30 cellular contexts compared by ENCODE assay signal in genomic region chr1:116907351-116907750, GRCh38.
"Had no signal": no experiment of that assay in that cellular context is flagged by ENCODE, and none has a peak within 500 bp of the region (broad histone marks: within the 10 kb centered on the region; RNA-seq: fewer than 3 reads in every experiment).

No MANE protein-coding gene starts in this region.

- H3K27ac Mint-ChIP-seq: activated CD4-positive, alpha-beta memory T cell treated with anti-CD3 and anti-CD28 coated beads, Interleukin-2, amount 10 ng/mL, durations not matched to agents 7 days and 5 days; activated CD4-positive, alpha-beta T cell treated with anti-CD3 and anti-CD28 coated beads, Interleukin-2, amount 10 ng/mL, durations not matched to agents 7 days and 5 days; activated naive CD8-positive, alpha-beta T cell treated with anti-CD3 and anti-CD28 coated beads, Interleukin-2, amount 50 U/mL, for 24 hours; activated T-cell treated with anti-CD3 and anti-CD28 coated beads, Interleukin-2, amount 50 U/mL, for 24 hours; mesothelial cell of epicardium; naive B cell; stimulated activated memory B cell treated with anti-CD40 and anti-IgM and Interleukin-4, amounts not matched to agents 10 μg/mL and 1 μg/mL and 100 μg/mL, for 72 hours; stimulated activated naive CD8-positive, alpha-beta T cell treated with anti-CD3 and anti-CD28 coated beads, Interleukin-15, amount 100 ng/mL, for 72 hours; T-helper 17 cell had no signal

- DNase-seq: activated CD4-positive, alpha-beta memory T cell treated with anti-CD3 and anti-CD28 coated beads, Interleukin-2, amount 10 ng/mL, durations not matched to agents 7 days and 5 days; activated CD4-positive, alpha-beta T cell treated with anti-CD3 and anti-CD28 coated beads, Interleukin-2, amount 10 ng/mL, durations not matched to agents 7 days and 5 days; activated CD4-positive, CD25-positive, alpha-beta regulatory T cell treated with anti-CD3 and anti-CD28 coated beads, Interleukin-2, amount 50 U/mL, for 72 hours; activated CD8-positive, alpha-beta memory T cell treated with anti-CD3 and anti-CD28 coated beads, Interleukin-2, amount 50 U/mL, for 48 hours; activated gamma-delta T cell; activated naive CD4-positive, alpha-beta T cell treated with anti-CD3 and anti-CD28 coated beads, Interleukin-2, amount 50 U/mL, for 16 hours; activated naive CD8-positive, alpha-beta T cell treated with anti-CD3 and anti-CD28 coated beads, Interleukin-2, amount 50 U/mL, for 24 hours; activated T-cell treated with anti-CD3 and anti-CD28 coated beads, Interleukin-2, amount 50 U/mL, for 24 hours; amygdala; dorsolateral prefrontal cortex; effector memory CD4-positive, alpha-beta T cell; foreskin melanocyte; left cardiac atrium; naive B cell; posterior cingulate gyrus; right cardiac atrium; stimulated activated CD4-positive, alpha-beta T cell treated with anti-CD3 and anti-CD28 coated beads, Interleukin-4, amount 100 ng/mL, for 24 hours; stimulated activated CD8-positive, alpha-beta memory T cell treated with anti-CD3 and anti-CD28 coated beads, Interleukin-4, amount 100 ng/mL, for 48 hours; stimulated activated naive CD8-positive, alpha-beta T cell treated with anti-CD3 and anti-CD28 coated beads, Interleukin-15, amount 100 ng/mL, for 72 hours; substantia nigra; T-helper 17 cell; T1000; thyroid gland; upper lobe of right lung had no signal

- H3K27me3 ChIP-seq: dorsolateral prefrontal cortex, esophagus muscularis mucosa, thyroid gland, upper lobe of right lung had no signal

- H3K4me3 ChIP-seq: dorsolateral prefrontal cortex, esophagus muscularis mucosa, thyroid gland, upper lobe of right lung had no signal

- ATAC-seq: activated naive CD8-positive, alpha-beta T cell treated with anti-CD3 and anti-CD28 coated beads, Interleukin-2, amount 50 U/mL, for 24 hours; left cardiac atrium; right cardiac atrium; SK-N-SH treated with all-trans-retinoic acid at 6 μM for 48 hours; stimulated activated memory B cell treated with anti-CD40 and anti-IgM and Interleukin-4, amounts not matched to agents 10 μg/mL and 1 μg/mL and 100 μg/mL, for 72 hours; stimulated activated naive CD8-positive, alpha-beta T cell treated with anti-CD3 and anti-CD28 coated beads, Interleukin-15, amount 100 ng/mL, for 72 hours; T-helper 17 cell; upper lobe of right lung had no signal

- H3K9me3 Mint-ChIP-seq: activated CD4-positive, alpha-beta memory T cell treated with anti-CD3 and anti-CD28 coated beads, Interleukin-2, amount 10 ng/mL, durations not matched to agents 7 days and 5 days; activated CD4-positive, alpha-beta T cell treated with anti-CD3 and anti-CD28 coated beads, Interleukin-2, amount 10 ng/mL, durations not matched to agents 7 days and 5 days; activated naive CD8-positive, alpha-beta T cell treated with anti-CD3 and anti-CD28 coated beads, Interleukin-2, amount 50 U/mL, for 24 hours; activated T-cell treated with anti-CD3 and anti-CD28 coated beads, Interleukin-2, amount 50 U/mL, for 24 hours; central memory CD8-positive, alpha-beta T cell; mesothelial cell of epicardium; naive B cell; stimulated activated memory B cell treated with anti-CD40 and anti-IgM and Interleukin-4, amounts not matched to agents 10 μg/mL and 1 μg/mL and 100 μg/mL, for 72 hours; stimulated activated naive CD8-positive, alpha-beta T cell treated with anti-CD3 and anti-CD28 coated beads, Interleukin-15, amount 100 ng/mL, for 72 hours had no signal

- H3K27me3 Mint-ChIP-seq: T-helper 17 cell had no signal

- H3K27ac ChIP-seq: dorsolateral prefrontal cortex, thyroid gland, upper lobe of right lung had no signal

- H3K36me3 ChIP-seq: esophagus muscularis mucosa, thyroid gland, upper lobe of right lung had no signal

- H3K9me3 ChIP-seq: esophagus muscularis mucosa, thyroid gland, upper lobe of right lung had no signal

- FAIRE-seq: colon had no signal

- H3K4me3 Mint-ChIP-seq: activated CD4-positive, alpha-beta memory T cell treated with anti-CD3 and anti-CD28 coated beads, Interleukin-2, amount 10 ng/mL, durations not matched to agents 7 days and 5 days; activated CD4-positive, alpha-beta T cell treated with anti-CD3 and anti-CD28 coated beads, Interleukin-2, amount 10 ng/mL, durations not matched to agents 7 days and 5 days; activated naive CD8-positive, alpha-beta T cell treated with anti-CD3 and anti-CD28 coated beads, Interleukin-2, amount 50 U/mL, for 24 hours; activated T-cell treated with anti-CD3 and anti-CD28 coated beads, Interleukin-2, amount 50 U/mL, for 24 hours; central memory CD8-positive, alpha-beta T cell; mesothelial cell of epicardium; naive B cell; stimulated activated memory B cell treated with anti-CD40 and anti-IgM and Interleukin-4, amounts not matched to agents 10 μg/mL and 1 μg/mL and 100 μg/mL, for 72 hours; stimulated activated naive CD8-positive, alpha-beta T cell treated with anti-CD3 and anti-CD28 coated beads, Interleukin-15, amount 100 ng/mL, for 72 hours; T-helper 17 cell had no signal

- H3K36me3 Mint-ChIP-seq: mesothelial cell of epicardium; naive B cell; stimulated activated memory B cell treated with anti-CD40 and anti-IgM and Interleukin-4, amounts not matched to agents 10 μg/mL and 1 μg/mL and 100 μg/mL, for 72 hours had no signal
